ENCODE assay signal across 22 cellular contexts in genomic region chr10:3074985-3075600, GRCh38. TPM values are rescaled to one million over a fixed set of nuclear protein-coding genes. Genes with fewer than 3 reads are reported as not detected.
DNase-seq lines count a peak whose midpoint lies in the region; ATAC-seq, FAIRE-seq and TF ChIP-seq lines count a peak whose summit lies in the region.
"Had no signal": no experiment of that assay in that cellular context is flagged by ENCODE, and none has a peak within 500 bp of the region (broad histone marks: within the 10 kb centered on the region; RNA-seq: fewer than 3 reads in every experiment).

No MANE protein-coding gene starts in this region.

- POLR2A ChIA-PET in Panc1 (lab: Charles Lee): no interaction called here

- DNase-seq in ELF-1 (ENCODE audit: low read depth, low spot score) (peak; percentile 54), Panc1 (ENCODE audit: low read depth, low spot score) (no peak), astrocyte (ENCODE audit: low read depth) (no peak), neural crest cell (ENCODE audit: low read depth, low spot score) (no peak), NCI-H2081 (lab: John Stamatoyannopoulos, UW) (no peak), NCI-H345 treated with DMSO at 0.1 percent for 48 hours (lab: John Stamatoyannopoulos, UW; ENCODE audit: unreplicated experiment) (no peak)
- DNase-seq: CD8-positive, alpha-beta memory T cell; H9; KG1; NCI-H1092 treated with DMSO at 0.1 percent for 48 hours; NCI-H146; NCI-H2029; NCI-H446; OCI-M1; SHP77 had no signal

- peaks cover 64% of the 10 kb centered on the region for H4K20me1 ChIP-seq in astrocyte (ENCODE audit: insufficient read depth, low read length)

- H3K4me1 Mint-ChIP-seq in astrocyte (ENCODE audit: low read depth, unreplicated experiment) (peaks cover 63% of the 10 kb centered on the region), neural crest cell (peaks cover 6% of the 10 kb centered on the region)

- no peak overlapping the region for H2AFZ ChIP-seq in astrocyte (ENCODE audit: low read depth, low read length)

- no TSS peak for BruUV-seq in Panc1 (replicated peaks; lab: Mats Ljungman, UMichigan)

- TF ChIP-seq CTCF in Panc1 (IDR thresholded peaks at IDR 0.05) (no peak), astrocyte (IDR thresholded peaks at IDR 0.05; ENCODE audit: insufficient read depth, low read depth, low read length) (no peak), neural crest cell (conservative IDR thresholded peaks at IDR 0.05) (no peak)

- ATAC-seq in Panc1 (no peak), GM19397 (IDR thresholded peaks at IDR 0.05; ENCODE audit: unreplicated experiment) (no peak), HG02763 (IDR thresholded peaks at IDR 0.05; ENCODE audit: unreplicated experiment) (no peak)

- H3K4me3 Mint-ChIP-seq in astrocyte (ENCODE audit: unreplicated experiment) (peak overlapping the region; percentile 29), neural crest cell (no peak overlapping the region)
- H3K4me3 Mint-ChIP-seq: H9 had no signal

- peaks cover 18% of the 10 kb centered on the region for H3K36me3 Mint-ChIP-seq in astrocyte (ENCODE audit: low read depth, unreplicated experiment)
- no peaks in the 10 kb centered on the region for H3K36me3 Mint-ChIP-seq in neural crest cell (ENCODE audit: low read depth)

- H3K27ac ChIP-seq in Panc1 (ENCODE audit: low read length) (peak overlapping the region; percentile 75), astrocyte (ENCODE audit: low read depth, low read length) (no peak overlapping the region)
- H3K27ac ChIP-seq: C4-2B, SK-N-MC had no signal

- H3K36me3 ChIP-seq in Panc1 (ENCODE audit: control insufficient read depth, insufficient read depth, low read length) (peaks cover 2% of the 10 kb centered on the region; the same call in 1 of the 2 replicates), astrocyte (ENCODE audit: insufficient read depth, low read length) (peaks cover 9% of the 10 kb centered on the region)

- FAIRE-seq in astrocyte (lab: Jason Lieb, UNC): no peak
- FAIRE-seq: A204.1, GM19239, HTR-8/SVneo had no signal

- peaks cover 95% of the 10 kb centered on the region for H3K79me2 ChIP-seq in astrocyte (ENCODE audit: insufficient read depth, low read length)

- peaks cover 76% of the 10 kb centered on the region for H3K4me1 ChIP-seq in Panc1 (ENCODE audit: control insufficient read depth, insufficient read depth, low read length)
- H3K4me1 ChIP-seq in astrocyte (ENCODE audit: insufficient read depth, low read length): peaks cover 24% of the 10 kb centered on the region

- H3K4me3 ChIP-seq in Panc1 (ENCODE audit: low read depth in 2 of 2, low read length in 2 of 2): no peak overlapping the region
- H3K4me3 ChIP-seq in astrocyte (ENCODE audit: insufficient read depth, low read depth, low read length): no peak overlapping the region
- H3K4me3 ChIP-seq: SK-N-MC had no signal

- intact Hi-C loops in Panc1 (cut with micrococcal nuclease; ENCODE audit: unreplicated experiment): no loop called here

- in situ Hi-C loops in Panc1 (cut with HindIII; ENCODE audit: low pct_unique_long_range_greater_than_20kb, low sequenced_read_pairs): no loop called here

- CTCF ChIA-PET in Panc1 (lab: Charles Lee): no interaction called here

- H3K27me3 Mint-ChIP-seq in astrocyte (ENCODE audit: low read depth, unreplicated experiment) (no peaks in the 10 kb centered on the region), neural crest cell (ENCODE audit: low read depth) (peaks cover 17% of the 10 kb centered on the region)
- H3K27me3 Mint-ChIP-seq: CD8-positive, alpha-beta memory T cell had no signal

- no peaks in the 10 kb centered on the region for H3K9me3 ChIP-seq in Panc1 (ENCODE audit: control insufficient read depth, insufficient read depth, low read depth, low read length)
- H3K9me3 ChIP-seq in astrocyte (ENCODE audit: insufficient read depth, low read depth, low read length): no peaks in the 10 kb centered on the region

- H3K27me3 ChIP-seq in Panc1 (ENCODE audit: control insufficient read depth, insufficient read depth, low read length) (no peaks in the 10 kb centered on the region), astrocyte (ENCODE audit: insufficient read depth, low read length) (no peaks in the 10 kb centered on the region)

- no peak overlapping the region for H3K4me2 ChIP-seq in astrocyte (ENCODE audit: low read length)

- no peak overlapping the region for H3K9ac ChIP-seq in astrocyte (ENCODE audit: low read length)

- no peak overlapping the region for H3K27ac Mint-ChIP-seq in astrocyte (ENCODE audit: unreplicated experiment)
- peak overlapping the region; percentile 52 for H3K27ac Mint-ChIP-seq in neural crest cell (ENCODE audit: unreplicated experiment)

- H3K9me3 Mint-ChIP-seq in astrocyte (ENCODE audit: unreplicated experiment): peaks cover 2% of the 10 kb centered on the region
- no peaks in the 10 kb centered on the region for H3K9me3 Mint-ChIP-seq in neural crest cell
- H3K9me3 Mint-ChIP-seq: CD8-positive, alpha-beta memory T cell; H9 had no signal

RNA-seq across cellular contexts. Expression of gene PFKP, which starts 7.7 kb away (rescaled TPM):
- 232 TPM for total RNA-seq in Panc1 (2021; ENCODE audit: unreplicated experiment)
- 436 TPM for polyA plus RNA-seq in Panc1 (2012; ENCODE audit: insufficient read length)
- 356 and 361 TPM in 2 replicates for total RNA-seq in astrocyte
- total RNA-seq in neural crest cell: 18.9 and 24.0 TPM in 2 replicates
